Comparison of ENCODE assay signal across 25 cellular contexts in the genomic region with DNA sequence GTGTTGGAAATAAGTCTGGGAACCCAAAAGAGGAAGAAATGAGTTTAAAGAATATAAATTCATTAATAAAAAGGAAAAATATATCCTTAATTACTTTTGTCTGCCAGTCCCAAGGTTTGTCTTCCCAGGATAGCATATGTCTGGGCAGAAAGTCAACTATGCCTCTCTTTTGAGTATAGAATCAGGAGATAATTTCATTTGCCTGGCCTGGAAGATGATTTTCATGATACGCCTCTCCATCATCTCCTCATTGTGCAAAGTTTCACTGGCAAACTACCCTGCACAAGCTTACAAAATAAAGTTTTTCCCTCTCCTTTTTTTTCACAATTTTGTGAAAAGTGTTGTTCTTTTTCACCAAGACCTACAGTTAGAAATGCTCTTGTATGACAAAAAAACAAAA.
"Had no signal": no experiment of that assay in that cellular context is flagged by ENCODE, and none has a peak within 500 bp of the region (broad histone marks: within the 10 kb centered on the region; RNA-seq: fewer than 3 reads in every experiment).

No MANE protein-coding gene starts in this region.

- H3K27ac ChIP-seq: colonic mucosa, coronary artery, epithelial cell of prostate, esophagus muscularis mucosa, esophagus squamous epithelium, foreskin keratinocyte, gastrocnemius medialis, gastroesophageal sphincter, heart left ventricle, heart right ventricle, hepatocyte had no signal

- H3K36me3 ChIP-seq: colonic mucosa, esophagus muscularis mucosa, esophagus squamous epithelium, gastrocnemius medialis, gastroesophageal sphincter, heart left ventricle, heart right ventricle had no signal

- H3K27ac Mint-ChIP-seq: dendritic cell treated with granulocyte-macrophage colony-stimulating factor and Interleukin-4, amounts not matched to agents 40 ng/mL and 50 ng/mL, for 4 days; effector memory CD8-positive, alpha-beta T cell; endodermal cell had no signal

- ATAC-seq: effector memory CD8-positive, alpha-beta T cell; esophagus mucosa; foreskin keratinocyte; gastrocnemius medialis; gastroesophageal sphincter; heart left ventricle; heart right ventricle had no signal

- H3K79me2 ChIP-seq: hepatocyte had no signal

- H3K4me1 ChIP-seq: colonic mucosa, esophagus muscularis mucosa, esophagus squamous epithelium, gastrocnemius medialis, gastroesophageal sphincter, heart left ventricle, heart right ventricle had no signal

- DNase-seq: colonic mucosa; cortex of kidney; dermis blood vessel endothelial cell; dorsolateral prefrontal cortex; effector CD4-positive, alpha-beta T cell; effector CD8-positive, alpha-beta T cell; effector memory CD4-positive, alpha-beta T cell; effector memory CD8-positive, alpha-beta T cell; endodermal cell; erythroblast; esophagus squamous epithelium; foreskin fibroblast; foreskin keratinocyte; foreskin melanocyte; gastrocnemius medialis; glutamatergic neuron; heart left ventricle; heart right ventricle had no signal

- H3K27me3 Mint-ChIP-seq: dendritic cell treated with granulocyte-macrophage colony-stimulating factor and Interleukin-4, amounts not matched to agents 40 ng/mL and 50 ng/mL, for 4 days; effector memory CD8-positive, alpha-beta T cell had no signal

- H3K27me3 ChIP-seq: colonic mucosa, dorsolateral prefrontal cortex, esophagus muscularis mucosa, esophagus squamous epithelium, gastrocnemius medialis, gastroesophageal sphincter, heart left ventricle, hepatocyte had no signal

- H3K9me3 ChIP-seq: colonic mucosa, esophagus muscularis mucosa, esophagus squamous epithelium, gastrocnemius medialis, gastroesophageal sphincter, heart left ventricle, heart right ventricle had no signal

- H3K4me3 ChIP-seq: colonic mucosa, coronary artery, esophagus muscularis mucosa, esophagus squamous epithelium, gastrocnemius medialis, gastroesophageal sphincter, heart left ventricle, heart right ventricle, hepatocyte had no signal

- H3K9me3 Mint-ChIP-seq: dendritic cell treated with granulocyte-macrophage colony-stimulating factor and Interleukin-4, amounts not matched to agents 40 ng/mL and 50 ng/mL, for 4 days; endodermal cell had no signal

- H2AFZ ChIP-seq: hepatocyte had no signal

- H3K4me3 Mint-ChIP-seq: dendritic cell treated with granulocyte-macrophage colony-stimulating factor and Interleukin-4, amounts not matched to agents 40 ng/mL and 50 ng/mL, for 4 days; effector memory CD8-positive, alpha-beta T cell; endodermal cell had no signal

- H3K4me2 ChIP-seq: hepatocyte had no signal
